20 cellular contexts compared by ENCODE assay signal in the genomic region with DNA sequence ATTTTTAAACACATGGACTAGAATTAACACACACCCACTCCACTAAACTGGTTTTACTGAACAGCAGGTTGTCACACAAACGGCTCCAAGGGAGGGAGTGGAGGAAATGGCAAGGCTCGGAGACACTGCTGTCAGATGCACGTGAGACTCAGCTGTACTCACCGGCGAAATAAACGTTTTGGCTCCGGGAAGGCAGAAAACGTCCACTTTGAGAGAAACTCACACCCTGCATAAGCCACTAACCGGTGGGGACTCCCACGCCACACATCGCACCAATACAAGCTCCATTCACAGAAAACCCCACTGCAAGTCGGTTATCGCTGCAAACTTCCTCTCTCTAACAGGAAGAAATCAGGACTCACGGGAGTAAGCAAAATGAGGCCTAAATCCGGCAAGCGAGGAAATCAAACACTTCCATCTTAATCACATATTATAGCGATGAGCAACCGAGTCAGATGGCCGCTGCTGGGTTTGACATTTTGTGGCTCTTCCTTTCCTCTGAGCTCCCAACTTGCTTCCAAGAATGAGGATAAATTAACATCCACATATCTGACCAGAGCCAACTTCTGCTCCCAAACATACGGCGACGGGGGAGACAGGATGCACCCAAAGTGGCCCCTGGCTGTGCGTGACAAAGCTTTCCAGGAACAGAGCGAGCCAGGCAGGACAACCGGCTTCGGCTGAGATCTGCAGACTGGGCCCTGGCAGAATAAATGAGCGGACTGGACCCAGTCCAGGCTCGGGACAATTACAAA.
DNase-seq lines count a peak whose midpoint lies in the region; ATAC-seq and TF ChIP-seq lines count a peak whose summit lies in the region.
"Had no signal": no experiment of that assay in that cellular context is flagged by ENCODE, and none has a peak within 500 bp of the region (broad histone marks: within the 10 kb centered on the region; RNA-seq: fewer than 3 reads in every experiment).

No MANE protein-coding gene starts in this region.

- no peak overlapping the region for H3K4me3 ChIP-seq in BLaER1
- no peak overlapping the region for H3K4me3 ChIP-seq in naive thymus-derived CD4-positive, alpha-beta T cell (ENCODE audit: low read length)
- H3K4me3 ChIP-seq: breast epithelium, K562, SJCRH30, smooth muscle cell had no signal

- H3K9me3 Mint-ChIP-seq in glutamatergic neuron (ENCODE audit: unreplicated experiment) (peaks cover 1% of the 10 kb centered on the region), nephron progenitor cell (peaks cover 10% of the 10 kb centered on the region)
- no peaks in the 10 kb centered on the region for H3K9me3 Mint-ChIP-seq in activated T-cell treated with anti-CD3 and anti-CD28 coated beads, Interleukin-2, amount 50 U/mL, for 4 hours
- H3K9me3 Mint-ChIP-seq in naive thymus-derived CD4-positive, alpha-beta T cell: no peaks in the 10 kb centered on the region
- H3K9me3 Mint-ChIP-seq: activated CD4-positive, alpha-beta T cell treated with anti-CD3 and anti-CD28 coated beads, Interleukin-2, amount 10 ng/mL, durations not matched to agents 7 days and 5 days had no signal

- ATAC-seq in activated T-cell treated with anti-CD3 and anti-CD28 coated beads, Interleukin-2, amount 50 U/mL, for 4 hours: no peak
- no peak for ATAC-seq in naive thymus-derived CD4-positive, alpha-beta T cell
- ATAC-seq: K562; stimulated activated naive CD8-positive, alpha-beta T cell treated with anti-CD3 and anti-CD28 coated beads, Interleukin-15, Interleukin-2, amounts not matched to agents 100 U/mL and 50 U/mL, for 24 hours had no signal

- peaks cover 4% of the 10 kb centered on the region; the same call in 1 of the 2 replicates for H3K36me3 ChIP-seq in BLaER1
- H3K36me3 ChIP-seq in naive thymus-derived CD4-positive, alpha-beta T cell (ENCODE audit: control insufficient read depth in 2 of 3, insufficient read depth in 3 of 3, low read length in 3 of 3): no peaks in the 10 kb centered on the region
- H3K36me3 ChIP-seq: breast epithelium, SJCRH30 had no signal

- intact Hi-C loops in naive thymus-derived CD4-positive, alpha-beta T cell (cut with micrococcal nuclease): no loop called here

- H3K27me3 Mint-ChIP-seq in glutamatergic neuron (ENCODE audit: unreplicated experiment) (peaks cover 4% of the 10 kb centered on the region), nephron progenitor cell (ENCODE audit: low read depth, poor library complexity) (peaks cover 6% of the 10 kb centered on the region)
- H3K27me3 Mint-ChIP-seq in activated T-cell treated with anti-CD3 and anti-CD28 coated beads, Interleukin-2, amount 50 U/mL, for 4 hours (ENCODE audit: low read depth): no peaks in the 10 kb centered on the region
- peaks cover 0 to 3% (median 0%) of the 10 kb centered on the region in 5 donors for H3K27me3 Mint-ChIP-seq in naive thymus-derived CD4-positive, alpha-beta T cell
- H3K27me3 Mint-ChIP-seq: activated naive CD8-positive, alpha-beta T cell had no signal

- H3K4me2 ChIP-seq in BLaER1: peak overlapping the region; percentile 90
- H3K4me2 ChIP-seq: smooth muscle cell had no signal

- POLR2A ChIA-PET in naive thymus-derived CD4-positive, alpha-beta T cell (lab: Charles Lee): interaction anchor here (1.1 kb wide), 1 partner anchor 8 kb away, joined by 3 read pairs; no protein-coding TSS in a partner anchor

- H3K9me3 ChIP-seq in BLaER1: no peaks in the 10 kb centered on the region
- no peaks in the 10 kb centered on the region for H3K9me3 ChIP-seq in naive thymus-derived CD4-positive, alpha-beta T cell (ENCODE audit: control insufficient read depth in 2 of 3, low read length in 3 of 3)
- H3K9me3 ChIP-seq: breast epithelium, SJCRH30 had no signal

- TF ChIP-seq CTCF in glutamatergic neuron (IDR thresholded peaks at IDR 0.05; ENCODE audit: partially characterized antibody, unreplicated experiment): no peak
- TF ChIP-seq CTCF in nephron progenitor cell (IDR thresholded peaks at IDR 0.05): no peak

- H3K4me3 Mint-ChIP-seq in glutamatergic neuron (ENCODE audit: unreplicated experiment): peak overlapping the region; percentile 2
- no peak overlapping the region for H3K4me3 Mint-ChIP-seq in nephron progenitor cell
- no peak overlapping the region for H3K4me3 Mint-ChIP-seq in activated T-cell treated with anti-CD3 and anti-CD28 coated beads, Interleukin-2, amount 50 U/mL, for 4 hours
- H3K4me3 Mint-ChIP-seq in naive thymus-derived CD4-positive, alpha-beta T cell: no peak overlapping the region
- H3K4me3 Mint-ChIP-seq: activated CD4-positive, alpha-beta T cell treated with anti-CD3 and anti-CD28 coated beads, Interleukin-2, amount 10 ng/mL, durations not matched to agents 7 days and 5 days; activated naive CD8-positive, alpha-beta T cell had no signal

- H3K27me3 ChIP-seq in BLaER1: no peaks in the 10 kb centered on the region
- no peaks in the 10 kb centered on the region for H3K27me3 ChIP-seq in naive thymus-derived CD4-positive, alpha-beta T cell (ENCODE audit: control insufficient read depth in 2 of 2, insufficient read depth in 2 of 2, low read length in 2 of 2)
- H3K27me3 ChIP-seq: breast epithelium, SJCRH30 had no signal

- no peak overlapping the region for H3K27ac ChIP-seq in BLaER1
- H3K27ac ChIP-seq in naive thymus-derived CD4-positive, alpha-beta T cell (ENCODE audit: low read depth, low read length): no peak overlapping the region
- H3K27ac ChIP-seq: breast epithelium, SJCRH30 had no signal

- H3K4me1 Mint-ChIP-seq in glutamatergic neuron (ENCODE audit: low read depth, unreplicated experiment) (peaks cover 31% of the 10 kb centered on the region), nephron progenitor cell (peaks cover 10% of the 10 kb centered on the region)
- H3K4me1 Mint-ChIP-seq in activated T-cell treated with anti-CD3 and anti-CD28 coated beads, Interleukin-2, amount 50 U/mL, for 4 hours (ENCODE audit: low read depth): peaks cover 30% of the 10 kb centered on the region
- H3K4me1 Mint-ChIP-seq in naive thymus-derived CD4-positive, alpha-beta T cell: peaks cover 22 to 63% (median 43%) of the 10 kb centered on the region in 7 donors

- H3K27ac Mint-ChIP-seq in glutamatergic neuron (ENCODE audit: unreplicated experiment) (no peak overlapping the region), nephron progenitor cell (peak overlapping the region; percentile 36)
- H3K27ac Mint-ChIP-seq in naive thymus-derived CD4-positive, alpha-beta T cell: peak overlapping the region in 2 of 9 donors; percentile 25 to 54
- H3K27ac Mint-ChIP-seq: activated CD4-positive, alpha-beta T cell treated with anti-CD3 and anti-CD28 coated beads, Interleukin-2, amount 10 ng/mL, durations not matched to agents 7 days and 5 days; activated naive CD8-positive, alpha-beta T cell had no signal

- H3K36me3 Mint-ChIP-seq in glutamatergic neuron (ENCODE audit: unreplicated experiment) (no peaks in the 10 kb centered on the region), nephron progenitor cell (ENCODE audit: low read depth) (peaks cover 47% of the 10 kb centered on the region)
- H3K36me3 Mint-ChIP-seq in activated T-cell treated with anti-CD3 and anti-CD28 coated beads, Interleukin-2, amount 50 U/mL, for 4 hours (ENCODE audit: insufficient read depth): peaks cover 12% of the 10 kb centered on the region
- peaks cover 1 to 24% (median 15%) of the 10 kb centered on the region in 5 donors for H3K36me3 Mint-ChIP-seq in naive thymus-derived CD4-positive, alpha-beta T cell

- DNase-seq in NCI-H345 (lab: John Stamatoyannopoulos, UW): peak; percentile 30
- no peak for DNase-seq in glutamatergic neuron
- DNase-seq in nephron progenitor cell: no peak
- no peak for DNase-seq in activated T-cell treated with anti-CD3 and anti-CD28 coated beads, Interleukin-2, amount 50 U/mL, for 4 hours
- DNase-seq in GM19238 (ENCODE audit: insufficient read length, low spot score): no peak
- no peak for DNase-seq in SKM-1 treated with dmso at 0.1 percent for 144 hours (lab: John Stamatoyannopoulos, UW; ENCODE audit: unreplicated experiment)
- no peak for DNase-seq in naive thymus-derived CD4-positive, alpha-beta T cell
- DNase-seq: activated CD4-positive, alpha-beta T cell treated with anti-CD3 and anti-CD28 coated beads, Interleukin-2, amount 10 ng/mL, durations not matched to agents 7 days and 5 days; activated T-cell treated with anti-CD3 and anti-CD28 coated beads, Interleukin-2, amount 50 U/mL, for 1 hour; effector CD8-positive, alpha-beta T cell; NCI-H1417 treated with DMSO at 0.1 percent for 48 hours; NCI-H446; SJCRH30; stimulated activated naive CD8-positive, alpha-beta T cell treated with anti-CD3 and anti-CD28 coated beads, Interleukin-15, Interleukin-2, amounts not matched to agents 100 U/mL and 50 U/mL, for 24 hours; T1000 had no signal

- no peak overlapping the region for H3K9ac ChIP-seq in BLaER1

- CTCF ChIA-PET in naive thymus-derived CD4-positive, alpha-beta T cell (lab: Charles Lee): no interaction called here

- peaks cover 69% of the 10 kb centered on the region for H4K20me1 ChIP-seq in BLaER1

- H3K4me1 ChIP-seq in BLaER1: peaks cover 52% of the 10 kb centered on the region
- H3K4me1 ChIP-seq in naive thymus-derived CD4-positive, alpha-beta T cell (ENCODE audit: control insufficient read depth in 2 of 2, insufficient read depth in 2 of 2, low read length in 2 of 2): peaks cover 11 to 17% of the 10 kb centered on the region in 2 donors
- H3K4me1 ChIP-seq: breast epithelium, SJCRH30 had no signal
